ENCODE assay signal across 8 cellular contexts in the genomic region with DNA sequence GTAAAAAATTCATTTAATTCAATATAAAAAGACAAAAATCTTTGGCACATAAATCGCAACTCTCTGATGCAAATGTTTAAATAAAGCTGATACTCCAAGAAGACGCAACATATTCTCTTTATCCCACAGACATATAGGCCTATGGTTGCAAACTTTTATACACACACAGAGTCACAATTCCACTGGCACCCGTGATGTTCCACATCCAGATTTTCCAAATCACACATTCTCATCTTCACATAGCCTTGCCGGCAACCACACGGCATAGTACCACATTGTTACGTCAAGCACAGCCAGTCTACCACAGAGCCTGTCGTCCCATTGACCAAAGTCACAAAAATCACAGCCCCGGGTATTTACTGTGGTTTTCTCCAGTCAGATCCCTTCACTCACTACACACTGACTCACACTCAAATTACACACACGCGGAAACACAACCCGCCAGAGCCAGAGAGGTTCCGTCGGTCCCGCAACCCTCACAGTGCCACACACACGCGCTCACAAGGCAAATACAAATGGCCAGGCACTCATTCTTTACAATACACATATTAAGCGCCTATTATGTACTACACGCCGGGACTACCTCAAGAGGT. TPM values are rescaled to one million over a fixed set of nuclear protein-coding genes. Genes with fewer than 3 reads are reported as not detected.
DNase-seq lines count a peak whose midpoint lies in the region; ATAC-seq and TF ChIP-seq lines count a peak whose summit lies in the region.

No MANE protein-coding gene starts in this region.

- TF ChIP-seq CTCF in left ventricle myocardium inferior (IDR thresholded peaks at IDR 0.05; ENCODE audit: borderline replicate concordance) (no peak), psoas muscle (IDR thresholded peaks at IDR 0.05) (no peak)

- DNase-seq in activated T-cell treated with anti-CD3 and anti-CD28 coated beads, Interleukin-2, amount 50 U/mL, for 24 hours: no peak
- DNase-seq in activated T-cell treated with anti-CD3 and anti-CD28 coated beads for 4 hours (no peak), NCI-H345 treated with DMSO at 0.1 percent for 48 hours (lab: John Stamatoyannopoulos, UW; ENCODE audit: unreplicated experiment) (peak; percentile 64), left ventricle myocardium inferior (no peak), psoas muscle (no peak), HT-29 (ENCODE audit: low spot score) (no peak)
- DNase-seq in activated naive CD8-positive, alpha-beta T cell treated with anti-CD3 and anti-CD28 coated beads, Interleukin-2, amount 50 U/mL, for 24 hours: no peak

- ATAC-seq in HG02678 (IDR thresholded peaks at IDR 0.05; ENCODE audit: unreplicated experiment) (peak; percentile 16), psoas muscle (peak; percentile 42 to 57 (median 47))
- ATAC-seq in activated naive CD8-positive, alpha-beta T cell treated with anti-CD3 and anti-CD28 coated beads, Interleukin-2, amount 50 U/mL, for 24 hours: peak; percentile 37

- intact Hi-C loops in left ventricle myocardium inferior (cut with micrococcal nuclease): no loop called here
- intact Hi-C loops in psoas muscle (cut with DNase I): loop anchor here in 1 of 2 donors (2.0 kb wide), 1 partner anchor 26 kb away; a partner anchor contains a TSS

- peaks cover 63% of the 10 kb centered on the region for H3K36me3 Mint-ChIP-seq in activated T-cell treated with anti-CD3 and anti-CD28 coated beads, Interleukin-2, amount 50 U/mL, for 24 hours (ENCODE audit: low read depth)
- H3K36me3 Mint-ChIP-seq in activated naive CD8-positive, alpha-beta T cell treated with anti-CD3 and anti-CD28 coated beads, Interleukin-2, amount 50 U/mL, for 24 hours (ENCODE audit: low read depth): peaks cover 34% of the 10 kb centered on the region

- H3K27me3 Mint-ChIP-seq in activated T-cell treated with anti-CD3 and anti-CD28 coated beads, Interleukin-2, amount 50 U/mL, for 24 hours: no peaks in the 10 kb centered on the region
- H3K27me3 Mint-ChIP-seq in activated naive CD8-positive, alpha-beta T cell treated with anti-CD3 and anti-CD28 coated beads, Interleukin-2, amount 50 U/mL, for 24 hours: no peaks in the 10 kb centered on the region

- peak overlapping the region; percentile 85 for H3K27ac ChIP-seq in left ventricle myocardium inferior (replicated peaks)
- H3K27ac ChIP-seq in psoas muscle: peak overlapping the region; percentile 86

- H3K36me3 ChIP-seq in left ventricle myocardium inferior: peaks cover 15% of the 10 kb centered on the region
- H3K36me3 ChIP-seq in psoas muscle (ENCODE audit: insufficient read depth in 1 of 2, low read depth in 1 of 2): peaks cover 0 to 31% of the 10 kb centered on the region in 2 donors

- peaks cover 57% of the 10 kb centered on the region for H3K4me1 Mint-ChIP-seq in activated T-cell treated with anti-CD3 and anti-CD28 coated beads, Interleukin-2, amount 50 U/mL, for 24 hours (ENCODE audit: low read depth)
- H3K4me1 Mint-ChIP-seq in activated naive CD8-positive, alpha-beta T cell treated with anti-CD3 and anti-CD28 coated beads, Interleukin-2, amount 50 U/mL, for 24 hours: peaks cover 45% of the 10 kb centered on the region

- H3K4me1 ChIP-seq in left ventricle myocardium inferior (peaks cover 24% of the 10 kb centered on the region), psoas muscle (peaks cover 18% of the 10 kb centered on the region)

- no peaks in the 10 kb centered on the region for H3K27me3 ChIP-seq in left ventricle myocardium inferior (ENCODE audit: low read depth)
- no peaks in the 10 kb centered on the region for H3K27me3 ChIP-seq in psoas muscle (ENCODE audit: insufficient read depth in 3 of 3, low read length in 2 of 3)

- peak overlapping the region; percentile 96 for H3K4me3 Mint-ChIP-seq in activated T-cell treated with anti-CD3 and anti-CD28 coated beads, Interleukin-2, amount 50 U/mL, for 24 hours
- H3K4me3 Mint-ChIP-seq in activated naive CD8-positive, alpha-beta T cell treated with anti-CD3 and anti-CD28 coated beads, Interleukin-2, amount 50 U/mL, for 24 hours: peak overlapping the region; percentile 95

- H3K9me3 ChIP-seq in left ventricle myocardium inferior (replicated peaks): peaks cover 10% of the 10 kb centered on the region
- no peaks in the 10 kb centered on the region for H3K9me3 ChIP-seq in psoas muscle

- peak overlapping the region; percentile 98 for H3K27ac Mint-ChIP-seq in activated T-cell treated with anti-CD3 and anti-CD28 coated beads, Interleukin-2, amount 50 U/mL, for 24 hours
- H3K27ac Mint-ChIP-seq in activated naive CD8-positive, alpha-beta T cell treated with anti-CD3 and anti-CD28 coated beads, Interleukin-2, amount 50 U/mL, for 24 hours: peak overlapping the region; percentile 93

- peaks cover 20% of the 10 kb centered on the region for H3K9me3 Mint-ChIP-seq in activated T-cell treated with anti-CD3 and anti-CD28 coated beads, Interleukin-2, amount 50 U/mL, for 24 hours
- peaks cover 18% of the 10 kb centered on the region for H3K9me3 Mint-ChIP-seq in activated naive CD8-positive, alpha-beta T cell treated with anti-CD3 and anti-CD28 coated beads, Interleukin-2, amount 50 U/mL, for 24 hours

- peak overlapping the region; percentile 75 for H3K4me3 ChIP-seq in left ventricle myocardium inferior
- H3K4me3 ChIP-seq in psoas muscle: peak overlapping the region; percentile 96

- 8 to 10% (median 9%) methylated on average over 19 of the region's 19 CpGs for WGBS in psoas muscle, 3 donors

RNA-seq across cellular contexts. Expression of a gene that starts 0.5 kb away (rescaled TPM):
- 7.8 TPM for total RNA-seq in left ventricle myocardium inferior
- total RNA-seq in psoas muscle: 1 to 10 TPM; 3.7 to 9.2 (median 6.4) TPM
- polyA plus RNA-seq in psoas muscle: 1 to 10 TPM; 1.0 to 6.2 (median 1.9) TPM
- not detected in 2 replicates for total RNA-seq in HT-29 (2014; rRNA removed; shearing (Covaris generic))

RNA-seq across cellular contexts. Expression of a gene that starts 25.3 kb away (rescaled TPM):
- total RNA-seq in left ventricle myocardium inferior (70.7 TPM), psoas muscle (100 to 1,000 TPM in 2 of 4 donors, 10 to 100 TPM in 2; 76.0 to 154 (median 104) TPM)
- polyA plus RNA-seq in psoas muscle: 100 to 1,000 TPM; 132 to 310 (median 229) TPM
- total RNA-seq in HT-29 (2014; rRNA removed; shearing (Covaris generic)): 284 and 351 TPM in 2 replicates

RNA-seq across cellular contexts. Expression of a gene that starts 59.7 kb away (rescaled TPM):
- total RNA-seq in left ventricle myocardium inferior: 26.6 TPM
- total RNA-seq in psoas muscle: 1 to 10 TPM; 4.3 to 8.8 (median 6.6) TPM
- 1 to 10 TPM; 1.7 to 9.1 (median 2.3) TPM for polyA plus RNA-seq in psoas muscle
- total RNA-seq in HT-29 (2014; rRNA removed; shearing (Covaris generic)): 10.2 and 11.5 TPM in 2 replicates
